ENCODE assay signal across 1 cellular context in the genomic region with DNA sequence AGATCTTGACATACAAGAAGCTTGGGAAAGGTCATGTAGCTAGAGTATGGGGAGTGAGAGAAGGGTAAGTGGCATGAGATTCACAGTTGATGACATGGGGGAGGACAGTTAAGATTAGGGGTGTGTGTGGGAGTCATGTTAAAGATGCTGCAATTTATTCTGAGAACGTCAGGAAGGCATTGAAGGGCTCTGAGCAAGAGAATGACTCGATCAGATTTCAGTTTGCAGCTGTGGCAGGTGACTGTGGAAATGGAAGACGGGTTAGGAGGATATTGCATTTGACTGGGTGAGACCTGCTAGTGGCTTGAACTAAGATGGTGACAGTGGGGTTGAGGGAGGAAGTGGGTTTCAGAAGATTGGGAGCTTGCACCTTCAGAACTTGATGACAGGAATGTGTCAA.
TF ChIP-seq lines count a peak whose summit lies in the region.

No MANE protein-coding gene starts in this region.

TF ChIP-seq in GM12878, 131 proteins besides CTCF, POLR2A, EP300 and RAD21:
- TF ChIP-seq, protein P1, sequence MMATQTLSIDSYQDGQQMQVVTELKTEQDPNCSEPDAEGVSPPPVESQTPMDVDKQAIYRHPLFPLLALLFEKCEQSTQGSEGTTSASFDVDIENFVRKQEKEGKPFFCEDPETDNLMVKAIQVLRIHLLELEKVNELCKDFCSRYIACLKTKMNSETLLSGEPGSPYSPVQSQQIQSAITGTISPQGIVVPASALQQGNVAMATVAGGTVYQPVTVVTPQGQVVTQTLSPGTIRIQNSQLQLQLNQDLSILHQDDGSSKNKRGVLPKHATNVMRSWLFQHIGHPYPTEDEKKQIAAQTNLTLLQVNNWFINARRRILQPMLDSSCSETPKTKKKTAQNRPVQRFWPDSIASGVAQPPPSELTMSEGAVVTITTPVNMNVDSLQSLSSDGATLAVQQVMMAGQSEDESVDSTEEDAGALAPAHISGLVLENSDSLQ (IDR thresholded peaks at IDR 0.05), result no peak
- TF ChIP-seq MTA3 (IDR thresholded peaks at IDR 0.05; ENCODE audit: borderline replicate concordance, low read length), result no peak
- TF ChIP-seq CBX5 (IDR thresholded peaks at IDR 0.05; ENCODE audit: low read depth), result no peak
- TF ChIP-seq YBX1 (IDR thresholded peaks at IDR 0.05), result no peak
- TF ChIP-seq, protein P2, sequence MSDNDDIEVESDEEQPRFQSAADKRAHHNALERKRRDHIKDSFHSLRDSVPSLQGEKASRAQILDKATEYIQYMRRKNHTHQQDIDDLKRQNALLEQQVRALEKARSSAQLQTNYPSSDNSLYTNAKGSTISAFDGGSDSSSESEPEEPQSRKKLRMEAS (IDR thresholded peaks at IDR 0.05; ENCODE audit: low read depth, low read length), result no peak
- TF ChIP-seq CREM (IDR thresholded peaks at IDR 0.05; ENCODE audit: low read depth), result no peak
- 0 out of 2 replicates have a peak, but pooled peaks have one; percentile 45 for TF ChIP-seq HDGF (IDR thresholded peaks at IDR 0.05)
- no peak for TF ChIP-seq MEF2A (IDR thresholded peaks at IDR 0.05; ENCODE audit: insufficient read depth, low read depth, low read length)
TF ChIP-seq in GM12878: peak in this region for 1.
